ENCODE assay signal across 7 cellular contexts in genomic region chr6:31559606-31559957, GRCh38. TPM values are rescaled to one million over a fixed set of nuclear protein-coding genes. Genes with fewer than 3 reads are reported as not detected.
DNase-seq lines count a peak whose midpoint lies in the region; ATAC-seq, FAIRE-seq and TF ChIP-seq lines count a peak whose summit lies in the region.

No MANE protein-coding gene starts in this region.

- CTCF ChIA-PET in H1 (lab: Charles Lee; ENCODE audit: partially characterized antibody) = interaction anchor here (1.6 to 24.7 kb wide), 5 partner anchors 13 to 42 kb away, joined by 5 to 613 read pairs (median 8); partner anchors contain the start of genes ATP6V1G2, LST1, LTB and NCR3

- H2BK120ac ChIP-seq in H1 (replicated peaks; ENCODE audit: low read depth, low read length) = no peak overlapping the region

- H2BK5ac ChIP-seq in H1 (ENCODE audit: low read depth, low read length) = peak overlapping the region; percentile 60; the same call in 1 of the 2 replicates

- H3K18ac ChIP-seq in H1 (ENCODE audit: extremely low read depth, low read length) = no peak overlapping the region

- H4K20me1 ChIP-seq in MM.1S (ENCODE audit: insufficient read depth, low read length) (peaks cover 10% of the 10 kb centered on the region; the same call in 1 of the 2 replicates), H1 (replicated peaks in 1 of 2; ENCODE audit: control insufficient read depth in 1 of 2, insufficient read depth in 2 of 2, low read length in 2 of 2) (no peaks in the 10 kb centered on the region), smooth muscle cell (ENCODE audit: low read depth) (no peaks in the 10 kb centered on the region)

- ATAC-seq in GM19452 (IDR thresholded peaks at IDR 0.05; ENCODE audit: unreplicated experiment) (peak; percentile 7), HG02840 (IDR thresholded peaks at IDR 0.05; ENCODE audit: low FRiP score, unreplicated experiment) (no peak)

- no peak overlapping the region for H4K5ac ChIP-seq in H1 (ENCODE audit: insufficient read length, low read depth, low read length)

- 87% methylated on average over 4 of the region's 4 CpGs; no CpG with 5 or more reads in 1 of the 2 experiments for WGBS in H1 (ENCODE audit: extremely low coverage in 1 of 2, insufficient coverage in 1 of 2, insufficient read length in 1 of 2, insufficient replicate concordance in 2 of 2, low coverage in 1 of 2, low lambda C conversion rate in 2 of 2, missing lambda C conversion rate in 1 of 2), 2 experiments
- 89% methylated on average over 4 of the region's 4 CpGs for WGBS in smooth muscle cell (ENCODE audit: low lambda C conversion rate)

- H3K36me3 ChIP-seq in MM.1S (replicated peaks; ENCODE audit: insufficient read depth, low read length) (no peaks in the 10 kb centered on the region), H1 (ENCODE audit: control insufficient read depth in 2 of 4, insufficient read depth in 4 of 4, low read length in 3 of 4) (peaks cover 2 to 15% (median 5%) of the 10 kb centered on the region in 4 experiments; a peak in 5 of 8 replicates), smooth muscle cell (ENCODE audit: low read depth) (no peaks in the 10 kb centered on the region)

- H3K27me3 ChIP-seq in MM.1S (replicated peaks; ENCODE audit: insufficient read depth, low read length) (0 out of 2 replicates have a peak, but pooled peaks cover 7% of the 10 kb centered on the region), H1 (replicated peaks in 1 of 4; ENCODE audit: control insufficient read depth in 3 of 4, extremely low read depth in 1 of 4, insufficient read depth in 3 of 4, low read length in 3 of 4) (no peaks in the 10 kb centered on the region), smooth muscle cell (ENCODE audit: low read depth) (no peaks in the 10 kb centered on the region)

- H3K27ac ChIP-seq in MM.1S (ENCODE audit: low read length) (no peak overlapping the region), H1 (ENCODE audit: low read depth, low read length) (no peak overlapping the region), smooth muscle cell (ENCODE audit: low read depth) (peak overlapping the region; percentile 89)

- H4K8ac ChIP-seq in H1 (ENCODE audit: extremely low read depth, insufficient read depth, low read length) = peak overlapping the region; percentile 48; the same call in 1 of the 2 replicates

- no peak overlapping the region for H2BK12ac ChIP-seq in H1 (ENCODE audit: low read depth, low read length)

- TF ChIP-seq CTCF in MM.1S (IDR thresholded peaks at IDR 0.05; ENCODE audit: low read length) (no peak), H1 (IDR thresholded peaks at IDR 0.05; ENCODE audit: control extremely low read depth in 1 of 3, insufficient read depth in 1 of 3, low read depth in 1 of 3, low read length in 3 of 3) (no peak), smooth muscle cell (IDR thresholded peaks at IDR 0.05; ENCODE audit: borderline replicate concordance, insufficient read depth, poor library complexity, severe bottlenecking) (no peak)

- H3F3A ChIP-seq in MM.1S (ENCODE audit: insufficient read depth, low read length) = peaks cover 15% of the 10 kb centered on the region
- peaks cover 21% of the 10 kb centered on the region for H3F3A ChIP-seq in smooth muscle cell (ENCODE audit: low read depth)

- H3K9ac ChIP-seq in MM.1S (ENCODE audit: low read length) (no peak overlapping the region), H1 (replicated peaks in 1 of 4; ENCODE audit: extremely low read depth in 1 of 4, low read depth in 3 of 4, low read length in 3 of 4) (no peak overlapping the region), smooth muscle cell (ENCODE audit: low read depth) (peak overlapping the region; percentile 5)

- no peaks in the 10 kb centered on the region for H3K23me2 ChIP-seq in H1 (ENCODE audit: low read depth, low read length)

- H2AFZ ChIP-seq in MM.1S (ENCODE audit: low read length) (no peak overlapping the region), H1 (ENCODE audit: low read length) (no peak overlapping the region), smooth muscle cell (ENCODE audit: low read depth) (no peak overlapping the region)

- H3K56ac ChIP-seq in H1 (replicated peaks; ENCODE audit: insufficient read length, low read depth, low read length) = no peak overlapping the region

- no peak for TF ChIP-seq POLR2A in H1 (IDR thresholded peaks at IDR 0.05; ENCODE audit: control extremely low read depth in 1 of 2, low read depth in 2 of 2, low read length in 2 of 2)

- H4K91ac ChIP-seq in H1 (replicated peaks; ENCODE audit: insufficient read length, low read length) = no peak overlapping the region

- no peak for FAIRE-seq in H1 (lab: Jason Lieb, UNC)

- peaks cover 32% of the 10 kb centered on the region for H3K4me1 ChIP-seq in MM.1S (ENCODE audit: low read length)
- H3K4me1 ChIP-seq in H1 (replicated peaks in 1 of 4; ENCODE audit: control insufficient read depth in 3 of 4, insufficient read depth in 4 of 4, low read length in 3 of 4) = no peaks in the 10 kb centered on the region
- H3K4me1 ChIP-seq in smooth muscle cell (ENCODE audit: low read depth) = peaks cover 6% of the 10 kb centered on the region

- H3K9me2 ChIP-seq in MM.1S (replicated peaks; ENCODE audit: insufficient read depth, low read length) = no peaks in the 10 kb centered on the region

- no peak overlapping the region for H3K14ac ChIP-seq in H1 (ENCODE audit: insufficient read length)

- no peak overlapping the region for H3K23ac ChIP-seq in H1 (ENCODE audit: insufficient read length)

- H3K79me1 ChIP-seq in H1 (ENCODE audit: low read depth, low read length) = no peaks in the 10 kb centered on the region

- no peak for TF ChIP-seq EP300 in H1 (IDR thresholded peaks at IDR 0.05; ENCODE audit: borderline replicate concordance in 1 of 2, low read depth in 2 of 2, low read length in 2 of 2)

- peak overlapping the region; percentile 67 for H3K4me2 ChIP-seq in MM.1S (ENCODE audit: low read depth, low read length)
- H3K4me2 ChIP-seq in H1 (ENCODE audit: insufficient read depth in 1 of 2, low read depth in 2 of 2, low read length in 2 of 2) = no peak overlapping the region
- H3K4me2 ChIP-seq in smooth muscle cell = peak overlapping the region; percentile 50

- no peak overlapping the region for H3K4me3 ChIP-seq in MM.1S (ENCODE audit: low read length)
- no peak overlapping the region for H3K4me3 ChIP-seq in H1 (ENCODE audit: extremely low read depth in 1 of 4, insufficient read depth in 2 of 4, low read depth in 3 of 4, low read length in 4 of 4)
- no peak overlapping the region for H3K4me3 ChIP-seq in smooth muscle cell

- H3K9me3 ChIP-seq in MM.1S (replicated peaks; ENCODE audit: insufficient read depth, low read length) (no peaks in the 10 kb centered on the region), H1 (ENCODE audit: insufficient read depth in 2 of 2, low read depth in 1 of 2, low read length in 1 of 2) (no peaks in the 10 kb centered on the region), smooth muscle cell (replicated peaks; ENCODE audit: low read depth) (no peaks in the 10 kb centered on the region)

- DNase-seq in MM.1S (no peak), H1 (ENCODE audit: low read depth in 1 of 2, low spot score in 2 of 2) (no peak), smooth muscle cell (lab: John Stamatoyannopoulos, UW; ENCODE audit: unreplicated experiment) (no peak), NCI-H1930 (lab: John Stamatoyannopoulos, UW) (no peak), nucleus accumbens (lab: John Stamatoyannopoulos, UW) (no peak)

- POLR2A ChIA-PET in H1 (lab: Charles Lee; ENCODE audit: partially characterized antibody) = interaction anchor here (0.8 to 10.9 kb wide), 6 partner anchors 10 to 30 kb away, joined by 3 to 110 read pairs (median 6); partner anchors contain the start of genes DDX39B, LTB, NFKBIL1 and TNF

- no peak overlapping the region for H2BK15ac ChIP-seq in H1 (ENCODE audit: low read length)

- 0 out of 2 replicates have a peak overlapping the region, but pooled peaks have one; percentile 34 for H2BK20ac ChIP-seq in H1 (ENCODE audit: low read length)

- no peaks in the 10 kb centered on the region for H3K79me2 ChIP-seq in MM.1S (ENCODE audit: low read length)
- no peaks in the 10 kb centered on the region for H3K79me2 ChIP-seq in H1 (ENCODE audit: control insufficient read depth in 1 of 2, insufficient read depth in 2 of 2, low read length in 2 of 2)
- peaks cover 4% of the 10 kb centered on the region for H3K79me2 ChIP-seq in smooth muscle cell (ENCODE audit: low read depth)

- no peak overlapping the region for H2AK5ac ChIP-seq in H1 (ENCODE audit: low read depth, low read length)

- TF ChIP-seq RAD21 in H1 (IDR thresholded peaks at IDR 0.05 in 1 of 2, conservative IDR thresholded peaks at IDR 0.05 in 1 of 2; ENCODE audit: low read depth in 2 of 2, low read length in 2 of 2) = no peak

- H3K4ac ChIP-seq in H1 (replicated peaks; ENCODE audit: insufficient read length, low read depth, low read length) = no peak overlapping the region

RNA-seq across cellular contexts. Expression of gene NFKBIL1, which starts 12.2 kb away (rescaled TPM):
- 10.8 and 11.2 TPM in 2 replicates for total RNA-seq in H1 (2021; fragmentation: NEBNext Ultra II Directional; extraction: Animal tissue kit (Norgen Biotek cat#: 25700))
- polyA plus RNA-seq in H1 (2011; rRNA removed) (7.5 and 17.0 TPM in 2 replicates), smooth muscle cell (23.5 and 25.9 TPM in 2 replicates)
- polyA plus RNA-seq in H1 (2011; cell fraction: cytosol; rRNA removed) = 11.8 TPM
- polyA plus RNA-seq in H1 (2011; cell fraction: nucleus; rRNA removed) = 20.7 TPM
- polyA plus RNA-seq in H1 (2012, experiment 1 of 2) = 6.7 to 13.7 TPM (median 12.1 TPM) in 4 replicates
- 9.5 TPM for polyA plus RNA-seq in H1 (2012, experiment 2 of 2)
- 10.1 TPM for polyA plus RNA-seq in H1 (2013, experiment 1 of 2)
- 11.0 TPM for polyA plus RNA-seq in H1 (2013, experiment 2 of 2)
- polyA minus RNA-seq in H1 (2011; rRNA and poly(A)+ RNA removed) = 1.8 and 2.6 TPM in 2 replicates
- polyA minus RNA-seq in H1 (2011; cell fraction: cytosol; rRNA and poly(A)+ RNA removed) = 6.5 TPM
- 10.5 TPM for polyA minus RNA-seq in H1 (2011; cell fraction: nucleus; rRNA and poly(A)+ RNA removed)
- 8.1 and 28.2 TPM in 2 replicates for total RNA-seq in smooth muscle cell

RNA-seq across cellular contexts. Expression of gene LTA, which starts 12.5 kb away (rescaled TPM):
- total RNA-seq in H1 (2021; fragmentation: NEBNext Ultra II Directional; extraction: Animal tissue kit (Norgen Biotek cat#: 25700)) = not detected in 2 replicates
- not detected in 2 replicates for polyA plus RNA-seq in H1 (2011; rRNA removed)
- 0.05 TPM for polyA plus RNA-seq in H1 (2011; cell fraction: cytosol; rRNA removed)
- 0.21 TPM for polyA plus RNA-seq in H1 (2011; cell fraction: nucleus; rRNA removed)
- polyA plus RNA-seq in H1 (2012, experiment 1 of 2) = not detected in 4 replicates
- not detected for polyA plus RNA-seq in H1 (2012, experiment 2 of 2)
- polyA plus RNA-seq in H1 (2013, experiment 1 of 2) = 0.08 TPM
- not detected for polyA plus RNA-seq in H1 (2013, experiment 2 of 2)
- not detected in 2 replicates for polyA minus RNA-seq in H1 (2011; rRNA and poly(A)+ RNA removed)
- polyA minus RNA-seq in H1 (2011; cell fraction: cytosol; rRNA and poly(A)+ RNA removed) = not detected
- polyA minus RNA-seq in H1 (2011; cell fraction: nucleus; rRNA and poly(A)+ RNA removed) = not detected
- total RNA-seq in smooth muscle cell = 1.8 TPM in 1 of 2 replicates, not detected in the other
- polyA plus RNA-seq in smooth muscle cell = 0.74 TPM in 1 of 2 replicates, not detected in the other

RNA-seq across cellular contexts. Expression of gene ATP6V1G2, which starts 13.2 kb away (rescaled TPM):
- total RNA-seq in H1 (2021; fragmentation: NEBNext Ultra II Directional; extraction: Animal tissue kit (Norgen Biotek cat#: 25700)) = 2.9 and 3.0 TPM in 2 replicates
- 5.1 and 5.7 TPM in 2 replicates for polyA plus RNA-seq in H1 (2011; rRNA removed)
- polyA plus RNA-seq in H1 (2011; cell fraction: cytosol; rRNA removed) = 6.9 TPM
- 5.4 TPM for polyA plus RNA-seq in H1 (2011; cell fraction: nucleus; rRNA removed)
- polyA plus RNA-seq in H1 (2012, experiment 1 of 2) = 3.6 to 4.9 TPM (median 3.7 TPM) in 4 replicates
- polyA plus RNA-seq in H1 (2012, experiment 2 of 2) = 3.7 TPM
- 2.8 TPM for polyA plus RNA-seq in H1 (2013, experiment 1 of 2)
- 2.8 TPM for polyA plus RNA-seq in H1 (2013, experiment 2 of 2)
- 2.4 and 2.8 TPM in 2 replicates for polyA minus RNA-seq in H1 (2011; rRNA and poly(A)+ RNA removed)
- 0.73 TPM for polyA minus RNA-seq in H1 (2011; cell fraction: cytosol; rRNA and poly(A)+ RNA removed)
- 1.3 TPM for polyA minus RNA-seq in H1 (2011; cell fraction: nucleus; rRNA and poly(A)+ RNA removed)
- 0.90 and 1.0 TPM in 2 replicates for total RNA-seq in smooth muscle cell
- 2.3 and 2.4 TPM in 2 replicates for polyA plus RNA-seq in smooth muscle cell

RNA-seq across cellular contexts. Expression of gene TNF, which starts 15.8 kb away (rescaled TPM):
- not detected in 2 replicates for total RNA-seq in H1 (2021; fragmentation: NEBNext Ultra II Directional; extraction: Animal tissue kit (Norgen Biotek cat#: 25700))
- polyA plus RNA-seq in H1 (2011; rRNA removed) (not detected in 2 replicates), smooth muscle cell (1.5 and 2.4 TPM in 2 replicates)
- polyA plus RNA-seq in H1 (2011; cell fraction: cytosol; rRNA removed) = not detected
- polyA plus RNA-seq in H1 (2011; cell fraction: nucleus; rRNA removed) = not detected
- not detected in 4 replicates for polyA plus RNA-seq in H1 (2012, experiment 1 of 2)
- polyA plus RNA-seq in H1 (2012, experiment 2 of 2) = not detected
- 0.02 TPM for polyA plus RNA-seq in H1 (2013, experiment 1 of 2)
- polyA plus RNA-seq in H1 (2013, experiment 2 of 2) = not detected
- not detected in 2 replicates for polyA minus RNA-seq in H1 (2011; rRNA and poly(A)+ RNA removed)
- not detected for polyA minus RNA-seq in H1 (2011; cell fraction: cytosol; rRNA and poly(A)+ RNA removed)
- polyA minus RNA-seq in H1 (2011; cell fraction: nucleus; rRNA and poly(A)+ RNA removed) = not detected
- 0.94 and 3.0 TPM in 2 replicates for total RNA-seq in smooth muscle cell

RNA-seq across cellular contexts. Expression of gene DDX39B, which starts 17.8 kb away (rescaled TPM):
- 780 and 794 TPM in 2 replicates for total RNA-seq in H1 (2021; fragmentation: NEBNext Ultra II Directional; extraction: Animal tissue kit (Norgen Biotek cat#: 25700))
- 896 and 1,164 TPM in 2 replicates for polyA plus RNA-seq in H1 (2011; rRNA removed)
- 1,131 TPM for polyA plus RNA-seq in H1 (2011; cell fraction: cytosol; rRNA removed)
- polyA plus RNA-seq in H1 (2011; cell fraction: nucleus; rRNA removed) = 968 TPM
- 715 to 1,033 TPM (median 930 TPM) in 4 replicates for polyA plus RNA-seq in H1 (2012, experiment 1 of 2)
- 495 TPM for polyA plus RNA-seq in H1 (2012, experiment 2 of 2)
- 439 TPM for polyA plus RNA-seq in H1 (2013, experiment 1 of 2)
- 386 TPM for polyA plus RNA-seq in H1 (2013, experiment 2 of 2)
- 1,289 and 1,481 TPM in 2 replicates for polyA minus RNA-seq in H1 (2011; rRNA and poly(A)+ RNA removed)
- 430 TPM for polyA minus RNA-seq in H1 (2011; cell fraction: cytosol; rRNA and poly(A)+ RNA removed)
- 481 TPM for polyA minus RNA-seq in H1 (2011; cell fraction: nucleus; rRNA and poly(A)+ RNA removed)
- total RNA-seq in smooth muscle cell = 137 and 153 TPM in 2 replicates
- polyA plus RNA-seq in smooth muscle cell = 117 and 146 TPM in 2 replicates

Comparison
In these comparisons a context has a peak if more than half of its experiments do, and no peak if none do; other contexts are left out.
1. H3K4me2 ChIP-seq: peak in MM.1S (single experiment) and smooth muscle cell (single experiment); none in H1 (0 of 2).